8 cellular contexts compared by ENCODE assay signal in genomic region chr16:85010931-85011845, GRCh38. TPM values are rescaled to one million over a fixed set of nuclear protein-coding genes. Genes with fewer than 3 reads are reported as not detected.
DNase-seq lines count a peak whose midpoint lies in the region; ATAC-seq and TF ChIP-seq lines count a peak whose summit lies in the region.

Gene ZDHHC7, minus strand, starts transcription at chr16:85011535. Its CDS starts 20,917 bp downstream, at chr16:84990618.

- CTCF ChIA-PET in AG04450 (lab: Charles Lee) = interaction anchor here (0.8 kb wide), 2 partner anchors 40 kb away, joined by 3 to 4 read pairs; no protein-coding TSS in a partner anchor

- POLR2A ChIA-PET in AG04450 (lab: Yijun Ruan, JAX) = interaction anchor here (0.6 to 2.2 kb wide), 8 partner anchors 11 to 179 kb away, joined by 3 to 13 read pairs (median 3); partner anchors contain the start of gene KIAA0513

- no peaks in the 10 kb centered on the region for H3K9me3 ChIP-seq in AG04450 (ENCODE audit: control insufficient read depth, insufficient read depth, low read length)

- no peak for TF ChIP-seq CTCF in AG04450 (IDR thresholded peaks at IDR 0.05; ENCODE audit: low read depth, low read length)

- H3K27me3 ChIP-seq in AG04450 (ENCODE audit: control insufficient read depth, insufficient read depth, low read length) = no peaks in the 10 kb centered on the region

- peak within 1 kb of the TSS; percentile 92 for H3K4me3 ChIP-seq in AG04450 (ENCODE audit: low read depth, low read length)

- DNase-seq in AG04450 (ENCODE audit: low read depth, low spot score) = peak; percentile 45
- DNase-seq in NCI-H446 (lab: John Stamatoyannopoulos, UW) = peak; percentile 52 to 78
- DNase-seq in activated CD4-positive, alpha-beta T cell treated with anti-CD3 and anti-CD28 coated beads for 1 hour = peak; percentile 79
- peak; percentile 96 for DNase-seq in cerebellum (ENCODE audit: low spot score)
- DNase-seq in kidney glomerular epithelial cell (lab: John Stamatoyannopoulos, UW) = peak; percentile 75
- DNase-seq in stimulated activated CD4-positive, alpha-beta T cell treated with anti-CD3 and anti-CD28 coated beads, Interleukin-1b, Interleukin-23, amount 100 ng/mL, for 1 hour (ENCODE audit: low read depth in 2 of 2) = peak; percentile 62 to 68

- H3K27ac ChIP-seq in AG04450 (ENCODE audit: low read depth, low read length) = peak within 1 kb of the TSS; percentile 98

- peak; percentile 95 for ATAC-seq in GM18867 (IDR thresholded peaks at IDR 0.05; ENCODE audit: unreplicated experiment)
- peak; percentile 86 for ATAC-seq in HG03097 (IDR thresholded peaks at IDR 0.05; ENCODE audit: low FRiP score, unreplicated experiment)

RNA-seq across cellular contexts. Expression of gene ZDHHC7, which starts in this region (rescaled TPM):
- polyA plus RNA-seq in AG04450 (2011; rRNA removed) = 136 and 150 TPM in 2 replicates
- 117 and 131 TPM in 2 replicates for polyA minus RNA-seq in AG04450 (2011; rRNA and poly(A)+ RNA removed)
- total RNA-seq in cerebellum = 21.7 TPM

Comparison
In these comparisons a context has a peak if more than half of its experiments do, and no peak if none do; other contexts are left out.
1. Peak in every context shown above with its lines: DNase-seq, ATAC-seq, H3K4me3 ChIP-seq and H3K27ac ChIP-seq.
2. DNase-seq: peak in every context shown above with its lines; median percentile 96 in cerebellum; 79 in activated CD4-positive, alpha-beta T cell treated with anti-CD3 and anti-CD28 coated beads for 1 hour; 75 in kidney glomerular epithelial cell; 65 in NCI-H446; 65 in stimulated activated CD4-positive, alpha-beta T cell treated with anti-CD3 and anti-CD28 coated beads, Interleukin-1b, Interleukin-23, amount 100 ng/mL, for 1 hour; 45 in AG04450.